13 cellular contexts compared by ENCODE assay signal in the genomic region with DNA sequence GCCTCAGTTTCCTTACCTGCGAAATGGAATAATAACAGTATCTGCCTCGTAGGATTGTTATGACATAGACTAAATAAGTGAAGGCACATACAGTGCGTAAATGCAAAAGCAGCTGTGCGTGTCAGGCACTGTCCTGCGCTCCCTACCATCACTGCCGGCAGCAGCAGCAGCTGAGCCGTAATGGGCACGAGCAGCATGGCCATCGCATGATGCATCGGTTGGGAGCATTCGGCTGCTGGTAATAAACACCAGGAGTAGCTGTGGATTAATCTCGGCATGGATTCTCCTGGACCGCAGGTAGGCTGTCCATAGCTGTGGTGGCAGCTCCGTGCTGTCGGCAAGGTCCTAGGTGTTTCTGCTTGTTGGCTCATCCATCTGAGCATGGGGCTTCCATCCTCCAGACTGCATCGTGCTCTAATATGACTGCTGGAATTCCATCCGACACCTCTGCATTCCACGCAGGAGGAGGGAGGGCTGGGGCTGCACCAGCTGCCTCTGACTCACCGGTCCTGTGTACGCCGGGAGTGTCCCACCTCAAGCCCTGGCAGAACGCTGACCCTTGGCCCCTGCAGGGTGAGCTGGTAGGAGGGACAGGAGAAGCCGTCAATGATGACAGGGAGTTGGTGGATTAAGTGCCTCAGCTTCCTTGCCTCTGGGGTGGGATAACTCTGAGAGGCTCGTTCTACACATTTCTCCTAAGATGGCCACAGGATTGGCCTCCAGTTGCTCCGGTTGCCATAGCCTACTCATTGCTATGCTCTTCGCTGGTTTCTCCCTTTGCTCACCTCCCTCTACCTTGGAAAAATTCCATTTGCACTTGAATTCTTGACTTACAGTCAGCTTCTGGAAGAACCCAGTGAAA.
DNase-seq lines count a peak whose midpoint lies in the region; ATAC-seq and TF ChIP-seq lines count a peak whose summit lies in the region.
"Had no signal": no experiment of that assay in that cellular context is flagged by ENCODE, and none has a peak within 500 bp of the region (broad histone marks: within the 10 kb centered on the region; RNA-seq: fewer than 3 reads in every experiment).

No MANE protein-coding gene starts in this region.

- H3K4me2 ChIP-seq in hepatocyte, result peak overlapping the region; percentile 56

- H3K4me1 ChIP-seq in Peyer's patch, result no peaks in the 10 kb centered on the region
- H3K4me1 ChIP-seq in hepatocyte (ENCODE audit: insufficient read depth), result peaks cover 8% of the 10 kb centered on the region

- H2AFZ ChIP-seq in hepatocyte, result no peak overlapping the region

- no peaks in the 10 kb centered on the region for H3K9me3 ChIP-seq in Peyer's patch
- H3K9me3 ChIP-seq in hepatocyte (ENCODE audit: low read depth), result no peaks in the 10 kb centered on the region
- H3K9me3 ChIP-seq: vagina had no signal

- peak; percentile 85 for DNase-seq in Calu3
- DNase-seq in Peyer's patch, result peak in 2 of 3 donors; percentile 48 to 51
- DNase-seq in hepatocyte (ENCODE audit: low spot score), result peak; percentile 84
- DNase-seq in omental fat pad (ENCODE audit: low spot score), result peak; percentile 34
- no peak for DNase-seq in activated CD8-positive, alpha-beta memory T cell treated with anti-CD3 and anti-CD28 coated beads, Interleukin-2, amount 50 U/mL, for 4 hours
- DNase-seq in NCI-H187 treated with DMSO at 0.1 percent for 48 hours (lab: John Stamatoyannopoulos, UW), result no peak
- no peak for DNase-seq in stimulated activated CD8-positive, alpha-beta memory T cell treated with anti-CD3 and anti-CD28 coated beads, Interleukin-4, amount 100 ng/mL, for 48 hours
- DNase-seq: activated CD4-positive, alpha-beta T cell treated with anti-CD3 and anti-CD28 coated beads, Interleukin-2, amount 50 U/mL, for 4 hours; DMS153; T-helper 2 cell had no signal

- no peaks in the 10 kb centered on the region for H3K9me3 Mint-ChIP-seq in Calu3 (ENCODE audit: low read depth, unreplicated experiment)

- no peaks in the 10 kb centered on the region for H4K20me1 ChIP-seq in hepatocyte (ENCODE audit: insufficient read depth, poor library complexity, severe bottlenecking)

- peaks cover 24% of the 10 kb centered on the region for H3K4me1 Mint-ChIP-seq in Calu3 (ENCODE audit: low read depth, unreplicated experiment)

- H3K27me3 Mint-ChIP-seq in Calu3 (ENCODE audit: unreplicated experiment), result peaks cover 15% of the 10 kb centered on the region

- H3K9me2 ChIP-seq in hepatocyte (replicated peaks; ENCODE audit: insufficient read depth), result no peaks in the 10 kb centered on the region

- CTCF ChIA-PET in Calu3 (lab: Charles Lee), result interaction anchor here (0.8 to 1.0 kb wide), 3 partner anchors 38 to 99 kb away, joined by 3 read pairs; no protein-coding TSS in a partner anchor

- ATAC-seq in omental fat pad (ENCODE audit: low FRiP score) (peak; percentile 91), GM18867 (IDR thresholded peaks at IDR 0.05; ENCODE audit: unreplicated experiment) (no peak)

- H3K79me2 ChIP-seq in hepatocyte, result no peaks in the 10 kb centered on the region

- no TSS peak for BruUV-seq in Calu3 (replicated peaks; lab: Mats Ljungman, UMichigan)

- WGBS in hepatocyte (ENCODE audit: low lambda C conversion rate, missing lambda C conversion rate), result 64% methylated on average over 26 of the region's 26 CpGs

- H3K36me3 ChIP-seq in Peyer's patch, result no peaks in the 10 kb centered on the region
- H3K36me3 ChIP-seq in hepatocyte (replicated peaks; ENCODE audit: insufficient read depth, low read depth), result no peaks in the 10 kb centered on the region
- H3K36me3 ChIP-seq: cardiac muscle cell, vagina had no signal

- H3K36me3 Mint-ChIP-seq in Calu3 (ENCODE audit: insufficient read depth, unreplicated experiment), result no peaks in the 10 kb centered on the region

- no peak overlapping the region for H3K4me3 Mint-ChIP-seq in Calu3 (ENCODE audit: low read depth, unreplicated experiment)

- H3K27ac ChIP-seq in Peyer's patch (no peak overlapping the region), hepatocyte (peak overlapping the region; percentile 80)
- H3K27ac ChIP-seq: cardiac muscle cell, vagina had no signal

- TF ChIP-seq POLR2A in Peyer's patch (IDR thresholded peaks at IDR 0.05), result no peak

- H3K27ac Mint-ChIP-seq in Calu3 (ENCODE audit: unreplicated experiment), result peak overlapping the region; percentile 31

- TF ChIP-seq CTCF in Calu3 (IDR thresholded peaks at IDR 0.05; ENCODE audit: unreplicated experiment) (no peak), Peyer's patch (IDR thresholded peaks at IDR 0.05) (no peak), hepatocyte (IDR thresholded peaks at IDR 0.05; ENCODE audit: poor library complexity) (no peak), omental fat pad (IDR thresholded peaks at IDR 0.05) (no peak)

- intact Hi-C loops in Calu3 (cut with micrococcal nuclease; ENCODE audit: unreplicated experiment), result loop anchor here (5.0 to 10.0 kb wide), 2 partner anchors 207 to 274 kb away; no protein-coding TSS in a partner anchor

- H3K4me3 ChIP-seq in Peyer's patch (no peak overlapping the region), hepatocyte (no peak overlapping the region)
- H3K4me3 ChIP-seq: cardiac muscle cell, vagina had no signal

- H3K27me3 ChIP-seq in Peyer's patch (no peaks in the 10 kb centered on the region), hepatocyte (no peaks in the 10 kb centered on the region)
- H3K27me3 ChIP-seq: cardiac muscle cell, vagina had no signal

Comparison
In these comparisons a context has a peak if more than half of its experiments do, and no peak if none do; other contexts are left out.
1. DNase-seq: peak in Calu3 (single experiment), Peyer's patch (2 of 3), hepatocyte (single experiment) and omental fat pad (single experiment); none in activated CD8-positive, alpha-beta memory T cell treated with anti-CD3 and anti-CD28 coated beads, Interleukin-2, amount 50 U/mL, for 4 hours (single experiment), NCI-H187 treated with DMSO at 0.1 percent for 48 hours (single experiment) and stimulated activated CD8-positive, alpha-beta memory T cell treated with anti-CD3 and anti-CD28 coated beads, Interleukin-4, amount 100 ng/mL, for 48 hours (single experiment).